ENCODE assay signal across 1 cellular context in the genomic region with DNA sequence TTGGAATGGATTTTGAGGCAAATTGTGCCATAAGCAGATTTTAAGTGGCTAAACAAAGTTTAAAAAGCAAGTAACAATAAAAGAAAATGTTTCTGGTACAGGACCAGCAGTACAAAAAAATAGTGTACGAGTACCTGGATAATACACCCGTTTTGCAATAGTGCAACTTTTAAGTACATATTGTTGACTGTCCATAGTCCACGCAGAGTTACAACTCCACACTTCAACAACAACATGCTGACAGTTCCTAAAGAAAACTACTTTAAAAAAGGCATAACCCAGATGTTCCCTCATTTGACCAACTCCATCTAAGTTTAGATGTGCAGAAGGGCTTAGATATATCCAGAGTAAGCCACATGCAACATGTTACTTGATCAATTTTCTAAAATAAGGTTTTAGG.
A peak's percentile ranks its signal among the peaks of the same experiment; 100 is the strongest.
TF ChIP-seq lines count a peak whose summit lies in the region.

No MANE protein-coding gene starts in this region.

TF ChIP-seq in HepG2, 621 proteins besides CTCF, POLR2A, EP300 and RAD21 (continued from another document and continues in another):
- TF ChIP-seq JDP2 (CRISPR knock-in tag; IDR thresholded peaks at IDR 0.05; ENCODE audit: borderline replicate concordance) (no peak), RFXANK (CRISPR knock-in tag; IDR thresholded peaks at IDR 0.05) (no peak), CREB1 (IDR thresholded peaks at IDR 0.05) (no peak), CREB1 (CRISPR knock-in tag; IDR thresholded peaks at IDR 0.05) (no peak), ETV5 (CRISPR knock-in tag; IDR thresholded peaks at IDR 0.05; ENCODE audit: borderline replicate concordance) (no peak), DR1 (CRISPR knock-in tag; IDR thresholded peaks at IDR 0.05) (no peak), MTA3 (CRISPR knock-in tag; IDR thresholded peaks at IDR 0.05) (no peak), ZNF598 (CRISPR knock-in tag; IDR thresholded peaks at IDR 0.05; ENCODE audit: borderline replicate concordance) (no peak), ZNF143 (CRISPR knock-in tag; IDR thresholded peaks at IDR 0.05) (no peak), ZNF468 (CRISPR knock-in tag; IDR thresholded peaks at IDR 0.05) (no peak), ZNF383 (CRISPR knock-in tag; IDR thresholded peaks at IDR 0.05; ENCODE audit: borderline replicate concordance) (no peak), WIZ (CRISPR knock-in tag; IDR thresholded peaks at IDR 0.05) (no peak), DNMT3B (CRISPR knock-in tag; conservative IDR thresholded peaks at IDR 0.05) (no peak), NCOA1 (CRISPR knock-in tag; IDR thresholded peaks at IDR 0.05) (no peak), SRSF1 (optimal IDR thresholded peaks at IDR 0.05; ENCODE audit: low read depth, low read length) (no peak), FOXK1 (CRISPR knock-in tag; IDR thresholded peaks at IDR 0.05; ENCODE audit: borderline replicate concordance, low read depth) (peak; percentile 80; the same call in 1 of the 2 replicates), SIN3A (IDR thresholded peaks at IDR 0.05; ENCODE audit: borderline replicate concordance, low read depth, low read length) (no peak), ZNF839 (CRISPR knock-in tag; IDR thresholded peaks at IDR 0.05; ENCODE audit: borderline replicate concordance) (no peak), SNRNP70 (IDR thresholded peaks at IDR 0.05; ENCODE audit: low read depth, low read length) (no peak), ZNF230 (CRISPR knock-in tag; IDR thresholded peaks at IDR 0.05) (no peak), ATF7 (IDR thresholded peaks at IDR 0.05) (no peak), ATF7 (CRISPR knock-in tag; IDR thresholded peaks at IDR 0.05) (no peak), ZNF253 (CRISPR knock-in tag; IDR thresholded peaks at IDR 0.05; ENCODE audit: borderline replicate concordance) (no peak), ZNF577 (CRISPR knock-in tag; IDR thresholded peaks at IDR 0.05; ENCODE audit: borderline replicate concordance, low read depth) (no peak), SCMH1 (CRISPR knock-in tag; IDR thresholded peaks at IDR 0.05; ENCODE audit: borderline replicate concordance) (no peak), KDM6A (CRISPR knock-in tag; IDR thresholded peaks at IDR 0.05; ENCODE audit: low read depth) (peak; percentile 23; the same call in 1 of the 2 replicates), JUND (CRISPR knock-in tag; IDR thresholded peaks at IDR 0.05) (no peak), ARNT2 (CRISPR knock-in tag; IDR thresholded peaks at IDR 0.05; ENCODE audit: low read depth) (no peak), CAMTA2 (CRISPR knock-in tag; IDR thresholded peaks at IDR 0.05; ENCODE audit: borderline replicate concordance) (no peak), PCBP1 (IDR thresholded peaks at IDR 0.05; ENCODE audit: borderline replicate concordance, low read depth, low read length) (no peak), ATF7-NPFF (CRISPR knock-in tag; IDR thresholded peaks at IDR 0.05; ENCODE audit: low read depth) (no peak), MEIS2 (CRISPR knock-in tag; IDR thresholded peaks at IDR 0.05) (no peak), MEIS1 (CRISPR knock-in tag; IDR thresholded peaks at IDR 0.05; ENCODE audit: borderline replicate concordance) (no peak)
- TF ChIP-seq, protein P1, sequence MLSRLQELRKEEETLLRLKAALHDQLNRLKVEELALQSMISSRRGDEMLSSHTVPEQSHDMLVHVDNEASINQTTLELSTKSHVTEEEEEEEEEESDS (CRISPR knock-in tag; IDR thresholded peaks at IDR 0.05; ENCODE audit: borderline replicate concordance) = no peak
- TF ChIP-seq, protein P2, sequence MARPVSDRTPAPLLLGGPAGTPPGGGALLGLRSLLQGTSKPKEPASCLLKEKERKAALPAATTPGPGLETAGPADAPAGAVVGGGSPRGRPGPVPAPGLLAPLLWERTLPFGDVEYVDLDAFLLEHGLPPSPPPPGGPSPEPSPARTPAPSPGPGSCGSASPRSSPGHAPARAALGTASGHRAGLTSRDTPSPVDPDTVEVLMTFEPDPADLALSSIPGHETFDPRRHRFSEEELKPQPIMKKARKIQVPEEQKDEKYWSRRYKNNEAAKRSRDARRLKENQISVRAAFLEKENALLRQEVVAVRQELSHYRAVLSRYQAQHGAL (CRISPR knock-in tag; IDR thresholded peaks at IDR 0.05; ENCODE audit: not compliant biosample characterization) = no peak
- TF ChIP-seq, protein P3, sequence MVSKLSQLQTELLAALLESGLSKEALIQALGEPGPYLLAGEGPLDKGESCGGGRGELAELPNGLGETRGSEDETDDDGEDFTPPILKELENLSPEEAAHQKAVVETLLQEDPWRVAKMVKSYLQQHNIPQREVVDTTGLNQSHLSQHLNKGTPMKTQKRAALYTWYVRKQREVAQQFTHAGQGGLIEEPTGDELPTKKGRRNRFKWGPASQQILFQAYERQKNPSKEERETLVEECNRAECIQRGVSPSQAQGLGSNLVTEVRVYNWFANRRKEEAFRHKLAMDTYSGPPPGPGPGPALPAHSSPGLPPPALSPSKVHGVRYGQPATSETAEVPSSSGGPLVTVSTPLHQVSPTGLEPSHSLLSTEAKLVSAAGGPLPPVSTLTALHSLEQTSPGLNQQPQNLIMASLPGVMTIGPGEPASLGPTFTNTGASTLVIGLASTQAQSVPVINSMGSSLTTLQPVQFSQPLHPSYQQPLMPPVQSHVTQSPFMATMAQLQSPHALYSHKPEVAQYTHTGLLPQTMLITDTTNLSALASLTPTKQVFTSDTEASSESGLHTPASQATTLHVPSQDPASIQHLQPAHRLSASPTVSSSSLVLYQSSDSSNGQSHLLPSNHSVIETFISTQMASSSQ (IDR thresholded peaks at IDR 0.05; ENCODE audit: low read depth) = no peak
- TF ChIP-seq, protein P3 (CRISPR knock-in tag; IDR thresholded peaks at IDR 0.05; ENCODE audit: borderline replicate concordance) = no peak
- TF ChIP-seq, protein P4, sequence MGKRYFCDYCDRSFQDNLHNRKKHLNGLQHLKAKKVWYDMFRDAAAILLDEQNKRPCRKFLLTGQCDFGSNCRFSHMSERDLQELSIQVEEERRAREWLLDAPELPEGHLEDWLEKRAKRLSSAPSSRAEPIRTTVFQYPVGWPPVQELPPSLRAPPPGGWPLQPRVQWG (CRISPR knock-in tag; IDR thresholded peaks at IDR 0.05; ENCODE audit: borderline replicate concordance, low read depth) = no peak
- TF ChIP-seq, protein P5, sequence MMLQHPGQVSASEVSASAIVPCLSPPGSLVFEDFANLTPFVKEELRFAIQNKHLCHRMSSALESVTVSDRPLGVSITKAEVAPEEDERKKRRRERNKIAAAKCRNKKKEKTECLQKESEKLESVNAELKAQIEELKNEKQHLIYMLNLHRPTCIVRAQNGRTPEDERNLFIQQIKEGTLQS (CRISPR knock-in tag; IDR thresholded peaks at IDR 0.05) = no peak
- TF ChIP-seq, protein P6, sequence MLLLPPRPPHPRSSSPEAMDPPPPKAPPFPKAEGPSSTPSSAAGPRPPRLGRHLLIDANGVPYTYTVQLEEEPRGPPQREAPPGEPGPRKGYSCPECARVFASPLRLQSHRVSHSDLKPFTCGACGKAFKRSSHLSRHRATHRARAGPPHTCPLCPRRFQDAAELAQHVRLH (CRISPR knock-in tag; IDR thresholded peaks at IDR 0.05; ENCODE audit: borderline replicate concordance, low read depth) = no peak
- TF ChIP-seq, protein P7, sequence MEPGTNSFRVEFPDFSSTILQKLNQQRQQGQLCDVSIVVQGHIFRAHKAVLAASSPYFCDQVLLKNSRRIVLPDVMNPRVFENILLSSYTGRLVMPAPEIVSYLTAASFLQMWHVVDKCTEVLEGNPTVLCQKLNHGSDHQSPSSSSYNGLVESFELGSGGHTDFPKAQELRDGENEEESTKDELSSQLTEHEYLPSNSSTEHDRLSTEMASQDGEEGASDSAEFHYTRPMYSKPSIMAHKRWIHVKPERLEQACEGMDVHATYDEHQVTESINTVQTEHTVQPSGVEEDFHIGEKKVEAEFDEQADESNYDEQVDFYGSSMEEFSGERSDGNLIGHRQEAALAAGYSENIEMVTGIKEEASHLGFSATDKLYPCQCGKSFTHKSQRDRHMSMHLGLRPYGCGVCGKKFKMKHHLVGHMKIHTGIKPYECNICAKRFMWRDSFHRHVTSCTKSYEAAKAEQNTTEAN (CRISPR knock-in tag; conservative IDR thresholded peaks at IDR 0.05) = no peak
- TF ChIP-seq, protein P8, sequence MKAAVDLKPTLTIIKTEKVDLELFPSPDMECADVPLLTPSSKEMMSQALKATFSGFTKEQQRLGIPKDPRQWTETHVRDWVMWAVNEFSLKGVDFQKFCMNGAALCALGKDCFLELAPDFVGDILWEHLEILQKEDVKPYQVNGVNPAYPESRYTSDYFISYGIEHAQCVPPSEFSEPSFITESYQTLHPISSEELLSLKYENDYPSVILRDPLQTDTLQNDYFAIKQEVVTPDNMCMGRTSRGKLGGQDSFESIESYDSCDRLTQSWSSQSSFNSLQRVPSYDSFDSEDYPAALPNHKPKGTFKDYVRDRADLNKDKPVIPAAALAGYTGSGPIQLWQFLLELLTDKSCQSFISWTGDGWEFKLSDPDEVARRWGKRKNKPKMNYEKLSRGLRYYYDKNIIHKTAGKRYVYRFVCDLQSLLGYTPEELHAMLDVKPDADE (CRISPR knock-in tag; IDR thresholded peaks at IDR 0.05) = no peak
- TF ChIP-seq, protein P9, sequence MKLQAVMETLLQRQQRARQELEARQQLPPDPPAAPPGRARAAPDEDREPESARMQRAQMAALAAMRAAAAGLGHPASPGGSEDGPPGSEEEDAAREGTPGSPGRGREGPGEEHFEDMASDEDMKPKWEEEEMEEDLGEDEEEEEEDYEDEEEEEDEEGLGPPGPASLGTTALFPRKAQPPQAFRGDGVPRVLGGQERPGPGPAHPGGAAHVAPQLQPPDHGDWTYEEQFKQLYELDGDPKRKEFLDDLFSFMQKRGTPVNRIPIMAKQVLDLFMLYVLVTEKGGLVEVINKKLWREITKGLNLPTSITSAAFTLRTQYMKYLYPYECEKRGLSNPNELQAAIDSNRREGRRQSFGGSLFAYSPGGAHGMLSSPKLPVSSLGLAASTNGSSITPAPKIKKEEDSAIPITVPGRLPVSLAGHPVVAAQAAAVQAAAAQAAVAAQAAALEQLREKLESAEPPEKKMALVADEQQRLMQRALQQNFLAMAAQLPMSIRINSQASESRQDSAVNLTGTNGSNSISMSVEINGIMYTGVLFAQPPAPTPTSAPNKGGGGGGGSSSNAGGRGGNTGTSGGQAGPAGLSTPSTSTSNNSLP (IDR thresholded peaks at IDR 0.05; ENCODE audit: low read depth, low read length) = 0 out of 2 replicates have a peak, but pooled peaks have one; percentile 26
- TF ChIP-seq, protein P10, sequence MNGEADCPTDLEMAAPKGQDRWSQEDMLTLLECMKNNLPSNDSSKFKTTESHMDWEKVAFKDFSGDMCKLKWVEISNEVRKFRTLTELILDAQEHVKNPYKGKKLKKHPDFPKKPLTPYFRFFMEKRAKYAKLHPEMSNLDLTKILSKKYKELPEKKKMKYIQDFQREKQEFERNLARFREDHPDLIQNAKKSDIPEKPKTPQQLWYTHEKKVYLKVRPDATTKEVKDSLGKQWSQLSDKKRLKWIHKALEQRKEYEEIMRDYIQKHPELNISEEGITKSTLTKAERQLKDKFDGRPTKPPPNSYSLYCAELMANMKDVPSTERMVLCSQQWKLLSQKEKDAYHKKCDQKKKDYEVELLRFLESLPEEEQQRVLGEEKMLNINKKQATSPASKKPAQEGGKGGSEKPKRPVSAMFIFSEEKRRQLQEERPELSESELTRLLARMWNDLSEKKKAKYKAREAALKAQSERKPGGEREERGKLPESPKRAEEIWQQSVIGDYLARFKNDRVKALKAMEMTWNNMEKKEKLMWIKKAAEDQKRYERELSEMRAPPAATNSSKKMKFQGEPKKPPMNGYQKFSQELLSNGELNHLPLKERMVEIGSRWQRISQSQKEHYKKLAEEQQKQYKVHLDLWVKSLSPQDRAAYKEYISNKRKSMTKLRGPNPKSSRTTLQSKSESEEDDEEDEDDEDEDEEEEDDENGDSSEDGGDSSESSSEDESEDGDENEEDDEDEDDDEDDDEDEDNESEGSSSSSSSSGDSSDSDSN (CRISPR knock-in tag; IDR thresholded peaks at IDR 0.05) = no peak
- TF ChIP-seq, protein P11, sequence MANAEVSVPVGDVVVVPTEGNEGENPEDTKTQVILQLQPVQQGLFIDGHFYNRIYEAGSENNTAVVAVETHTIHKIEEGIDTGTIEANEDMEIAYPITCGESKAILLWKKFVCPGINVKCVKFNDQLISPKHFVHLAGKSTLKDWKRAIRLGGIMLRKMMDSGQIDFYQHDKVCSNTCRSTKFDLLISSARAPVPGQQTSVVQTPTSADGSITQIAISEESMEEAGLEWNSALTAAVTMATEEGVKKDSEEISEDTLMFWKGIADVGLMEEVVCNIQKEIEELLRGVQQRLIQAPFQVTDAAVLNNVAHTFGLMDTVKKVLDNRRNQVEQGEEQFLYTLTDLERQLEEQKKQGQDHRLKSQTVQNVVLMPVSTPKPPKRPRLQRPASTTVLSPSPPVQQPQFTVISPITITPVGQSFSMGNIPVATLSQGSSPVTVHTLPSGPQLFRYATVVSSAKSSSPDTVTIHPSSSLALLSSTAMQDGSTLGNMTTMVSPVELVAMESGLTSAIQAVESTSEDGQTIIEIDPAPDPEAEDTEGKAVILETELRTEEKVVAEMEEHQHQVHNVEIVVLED (CRISPR knock-in tag; IDR thresholded peaks at IDR 0.05; ENCODE audit: borderline replicate concordance) = no peak
- TF ChIP-seq, protein P12, sequence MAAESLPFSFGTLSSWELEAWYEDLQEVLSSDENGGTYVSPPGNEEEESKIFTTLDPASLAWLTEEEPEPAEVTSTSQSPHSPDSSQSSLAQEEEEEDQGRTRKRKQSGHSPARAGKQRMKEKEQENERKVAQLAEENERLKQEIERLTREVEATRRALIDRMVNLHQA (CRISPR knock-in tag; IDR thresholded peaks at IDR 0.05) = no peak
- TF ChIP-seq, protein P13, sequence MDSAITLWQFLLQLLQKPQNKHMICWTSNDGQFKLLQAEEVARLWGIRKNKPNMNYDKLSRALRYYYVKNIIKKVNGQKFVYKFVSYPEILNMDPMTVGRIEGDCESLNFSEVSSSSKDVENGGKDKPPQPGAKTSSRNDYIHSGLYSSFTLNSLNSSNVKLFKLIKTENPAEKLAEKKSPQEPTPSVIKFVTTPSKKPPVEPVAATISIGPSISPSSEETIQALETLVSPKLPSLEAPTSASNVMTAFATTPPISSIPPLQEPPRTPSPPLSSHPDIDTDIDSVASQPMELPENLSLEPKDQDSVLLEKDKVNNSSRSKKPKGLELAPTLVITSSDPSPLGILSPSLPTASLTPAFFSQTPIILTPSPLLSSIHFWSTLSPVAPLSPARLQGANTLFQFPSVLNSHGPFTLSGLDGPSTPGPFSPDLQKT (CRISPR knock-in tag; IDR thresholded peaks at IDR 0.05; ENCODE audit: borderline replicate concordance) = no peak
